Comparison of ENCODE assay signal across 1 cellular context in genomic region chr12:26496170-26496569, GRCh38.
TF ChIP-seq lines count a peak whose summit lies in the region.

No MANE protein-coding gene starts in this region.

TF ChIP-seq in WTC11, 78 proteins besides CTCF, POLR2A, EP300 and RAD21 (continued from another document):
- TF ChIP-seq, protein P1, sequence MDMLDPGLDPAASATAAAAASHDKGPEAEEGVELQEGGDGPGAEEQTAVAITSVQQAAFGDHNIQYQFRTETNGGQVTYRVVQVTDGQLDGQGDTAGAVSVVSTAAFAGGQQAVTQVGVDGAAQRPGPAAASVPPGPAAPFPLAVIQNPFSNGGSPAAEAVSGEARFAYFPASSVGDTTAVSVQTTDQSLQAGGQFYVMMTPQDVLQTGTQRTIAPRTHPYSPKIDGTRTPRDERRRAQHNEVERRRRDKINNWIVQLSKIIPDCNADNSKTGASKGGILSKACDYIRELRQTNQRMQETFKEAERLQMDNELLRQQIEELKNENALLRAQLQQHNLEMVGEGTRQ (CRISPR knock-in tag; IDR thresholded peaks at IDR 0.05) = no peak
- TF ChIP-seq, protein P2, sequence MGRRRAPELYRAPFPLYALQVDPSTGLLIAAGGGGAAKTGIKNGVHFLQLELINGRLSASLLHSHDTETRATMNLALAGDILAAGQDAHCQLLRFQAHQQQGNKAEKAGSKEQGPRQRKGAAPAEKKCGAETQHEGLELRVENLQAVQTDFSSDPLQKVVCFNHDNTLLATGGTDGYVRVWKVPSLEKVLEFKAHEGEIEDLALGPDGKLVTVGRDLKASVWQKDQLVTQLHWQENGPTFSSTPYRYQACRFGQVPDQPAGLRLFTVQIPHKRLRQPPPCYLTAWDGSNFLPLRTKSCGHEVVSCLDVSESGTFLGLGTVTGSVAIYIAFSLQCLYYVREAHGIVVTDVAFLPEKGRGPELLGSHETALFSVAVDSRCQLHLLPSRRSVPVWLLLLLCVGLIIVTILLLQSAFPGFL (CRISPR knock-in tag; IDR thresholded peaks at IDR 0.05; ENCODE audit: borderline replicate concordance) = no peak
